Comparison of ENCODE assay signal across 20 cellular contexts in genomic region chr12:111377440-111377839, GRCh38. TPM values are rescaled to one million over a fixed set of nuclear protein-coding genes. Genes with fewer than 3 reads are reported as not detected.
DNase-seq lines count a peak whose midpoint lies in the region; ATAC-seq, FAIRE-seq and TF ChIP-seq lines count a peak whose summit lies in the region.
"Had no signal": no experiment of that assay in that cellular context is flagged by ENCODE, and none has a peak within 500 bp of the region (broad histone marks: within the 10 kb centered on the region; RNA-seq: fewer than 3 reads in every experiment).

No MANE protein-coding gene starts in this region.

- TF ChIP-seq EP300 in K562 (IDR thresholded peaks at IDR 0.05; ENCODE audit: low read length), result no peak

- no peak for TF ChIP-seq RAD21 in K562 (CRISPR knock-in tag; conservative IDR thresholded peaks at IDR 0.05 in 1 of 2, IDR thresholded peaks at IDR 0.05 in 1 of 2)

- no peaks in the 10 kb centered on the region for H3K79me2 ChIP-seq in K562 (ENCODE audit: control insufficient read depth, insufficient read depth, low read length)

- POLR2A ChIA-PET in HEK293 (lab: Yijun Ruan, JAX), result no interaction called here
- POLR2A ChIA-PET in K562 (lab: Yijun Ruan, JAX), result no interaction called here

- ATAC-seq in K562 (no peak), HG03520 (IDR thresholded peaks at IDR 0.05; ENCODE audit: unreplicated experiment) (no peak)
- ATAC-seq: A549; CD8-positive, alpha-beta T cell had no signal

- H3K36me3 ChIP-seq in HEK293 (ENCODE audit: control insufficient read depth in 2 of 2, insufficient read depth in 1 of 2, low read length in 2 of 2) (no peaks in the 10 kb centered on the region), K562 (ENCODE audit: control insufficient read depth, insufficient read depth, low read length) (no peaks in the 10 kb centered on the region)

- no peak for FAIRE-seq in K562 (lab: Jason Lieb, UNC)
- FAIRE-seq: A549, D721Med, G401.6, GM12891, GM18507 had no signal

- TF ChIP-seq CTCF in HEK293 (tag by site-specific recombination; IDR thresholded peaks at IDR 0.05) (no peak), K562 (IDR thresholded peaks at IDR 0.05 in 2 of 3, conservative IDR thresholded peaks at IDR 0.05 in 1 of 3; ENCODE audit: insufficient read depth in 2 of 3, low read depth in 1 of 3, low read length in 3 of 3) (no peak)

- peak; percentile 40 for DNase-seq in activated CD4-positive, alpha-beta T cell treated with anti-CD3 and anti-CD28 coated beads for 48 hours
- no peak for DNase-seq in activated CD4-positive, alpha-beta T cell treated with anti-CD3 and anti-CD28 coated beads for 1 hour
- DNase-seq in K562 (ENCODE audit: extremely low read depth in 1 of 4, low spot score in 3 of 4), result no peak
- DNase-seq: AML-193; Caco-2; Calu3; CD4-positive, alpha-beta T cell; CD8-positive, alpha-beta T cell; DMS79 treated with DMSO at 0.1 percent for 48 hours; GF-D8 had no signal

- no peaks in the 10 kb centered on the region for H3K9me1 ChIP-seq in K562 (ENCODE audit: control insufficient read depth, insufficient read depth, low read length)

- H2AFZ ChIP-seq in K562 (ENCODE audit: low read depth, low read length), result no peak overlapping the region

- TF ChIP-seq POLR2A in K562 (conservative IDR thresholded peaks at IDR 0.05), result no peak

- no peaks in the 10 kb centered on the region for H3K4me1 ChIP-seq in HEK293 (ENCODE audit: control insufficient read depth, insufficient read depth, low read length)
- H3K4me1 ChIP-seq in K562 (replicated peaks in 1 of 2; ENCODE audit: control insufficient read depth in 2 of 2, insufficient read depth in 2 of 2, low read length in 2 of 2), result no peaks in the 10 kb centered on the region
- H3K4me1 ChIP-seq: A549; BLaER1 treated with 17β-estradiol and CSF1 and Interleukin-3, amounts not matched to agents 10 nM and 100 nM; Caco-2 had no signal

- no TSS peak for BruUV-seq in K562 (replicated peaks; lab: Mats Ljungman, UMichigan)

- in situ Hi-C loops in K562 (cut with MboI), result no loop called here

- H3K27me3 ChIP-seq in K562 (ENCODE audit: control insufficient read depth in 2 of 2, insufficient read depth in 2 of 2, low read length in 2 of 2), result peaks cover 9 to 23% of the 10 kb centered on the region in 2 experiments
- H3K27me3 ChIP-seq: BLaER1 treated with 17β-estradiol and CSF1 and Interleukin-3, amounts not matched to agents 10 nM and 100 nM had no signal

- no peaks in the 10 kb centered on the region for H3K9me3 ChIP-seq in HEK293 (ENCODE audit: control insufficient read depth, insufficient read depth, low read depth, low read length)
- H3K9me3 ChIP-seq in K562 (replicated peaks; ENCODE audit: control insufficient read depth, insufficient read depth, low read depth, low read length), result no peaks in the 10 kb centered on the region
- H3K9me3 ChIP-seq: Caco-2 had no signal

- 36% methylated on average over 3 of the region's 3 CpGs for WGBS in K562 (ENCODE audit: insufficient coverage, low coverage, missing lambda C conversion rate)

- intact Hi-C loops in K562 (cut with micrococcal nuclease), result no loop called here

- CTCF ChIA-PET in HEK293 (lab: Yijun Ruan, JAX), result interaction anchor here (0.6 to 0.7 kb wide), 2 partner anchors 19 to 176 kb away, joined by 3 to 4 read pairs; no protein-coding TSS in a partner anchor
- CTCF ChIA-PET in K562 (lab: Yijun Ruan, JAX; ENCODE audit: low intra/inter-chr PET ratio), result no interaction called here

- H3K4me3 ChIP-seq in HEK293 (ENCODE audit: low read depth, low read length) (no peak overlapping the region), K562 (no peak overlapping the region)
- H3K4me3 ChIP-seq: A549; BLaER1 treated with 17β-estradiol and CSF1 and Interleukin-3, amounts not matched to agents 10 nM and 100 nM had no signal

- no peak overlapping the region for H3K27ac ChIP-seq in HEK293 (ENCODE audit: extremely low read depth, low read depth, low read length)
- H3K27ac ChIP-seq in K562 (ENCODE audit: extremely low read depth, low read depth, low read length), result no peak overlapping the region
- H3K27ac ChIP-seq: 22Rv1; A549; BLaER1 treated with 17β-estradiol and CSF1 and Interleukin-3, amounts not matched to agents 10 nM and 100 nM; C4-2B had no signal

- H4K20me1 ChIP-seq in K562 (replicated peaks; ENCODE audit: control insufficient read depth, insufficient read depth, low read length), result no peaks in the 10 kb centered on the region
- H4K20me1 ChIP-seq: BLaER1 treated with 17β-estradiol and CSF1 and Interleukin-3, amounts not matched to agents 10 nM and 100 nM had no signal

- no peak overlapping the region for H3K4me2 ChIP-seq in K562 (ENCODE audit: insufficient read depth, low read length)
- H3K4me2 ChIP-seq: A549; BLaER1 treated with 17β-estradiol and CSF1 and Interleukin-3, amounts not matched to agents 10 nM and 100 nM had no signal

- H3K9ac ChIP-seq in K562 (ENCODE audit: insufficient read depth in 1 of 2, low read depth in 2 of 2, low read length in 2 of 2), result no peak overlapping the region
- H3K9ac ChIP-seq: BLaER1 treated with 17β-estradiol and CSF1 and Interleukin-3, amounts not matched to agents 10 nM and 100 nM had no signal

TF ChIP-seq in HEK293, 187 proteins besides CTCF, POLR2A, EP300 and RAD21:
- TF ChIP-seq ZNF596 (tag by site-specific recombination; IDR thresholded peaks at IDR 0.05) (no peak), ZNF184 (tag by site-specific recombination; IDR thresholded peaks at IDR 0.05) (peak; percentile 99)
TF ChIP-seq in HEK293: peak in this region for 1.

TF ChIP-seq in K562, 482 proteins besides CTCF, POLR2A, EP300 and RAD21:
- peak in 1 of 2 experiments; percentile 31; a peak in 1 of 3 replicates for TF ChIP-seq CBX3 (IDR thresholded peaks at IDR 0.05; ENCODE audit: borderline replicate concordance in 1 of 2, low read length in 2 of 2)
- TF ChIP-seq PTTG1 (tag; IDR thresholded peaks at IDR 0.05; ENCODE audit: low read depth), result no peak
- TF ChIP-seq RBM25 (IDR thresholded peaks at IDR 0.05; ENCODE audit: low read depth, low read length, severe bottlenecking), result peak; percentile 39
- peak; percentile 94 for TF ChIP-seq ZNF184 (CRISPR knock-in tag; IDR thresholded peaks at IDR 0.05)

RNA-seq across cellular contexts. Expression of gene PHETA1, which starts 8.5 kb away (rescaled TPM):
- total RNA-seq in K562 (2011; cell fraction: chromatin; rRNA removed; ENCODE audit: low replicate concordance), result 4.2 and 14.8 TPM in 2 replicates
- 14.1 and 15.7 TPM in 2 replicates for total RNA-seq in K562 (2011; cell fraction: nucleolus; rRNA removed)
- total RNA-seq in K562 (2011; cell fraction: nucleoplasm; rRNA removed), result 6.2 and 8.2 TPM in 2 replicates
- total RNA-seq in K562 (2014; rRNA removed), result 6.2 and 8.0 TPM in 2 replicates
- 1.3 and 1.5 TPM in 2 replicates for total RNA-seq in K562 (2014; rRNA removed; fragmentation: Illumina TruSeq; extraction: Trizol)
- total RNA-seq in K562 (2015; rRNA removed; fragmentation: Illumina TruSeq; extraction: Trizol), result 3.0 and 3.5 TPM in 2 replicates
- total RNA-seq in K562 (2021), result 8.9 and 12.4 TPM in 2 replicates
- 2.2 and 2.5 TPM in 2 replicates for polyA plus RNA-seq in K562 (2011; rRNA removed)
- 2.8 and 8.2 TPM in 2 replicates for polyA plus RNA-seq in K562 (2011; cell fraction: cytosol; rRNA removed)
- 6.7 and 12.1 TPM in 2 replicates for polyA plus RNA-seq in K562 (2011; cell fraction: nucleus; rRNA removed)
- polyA plus RNA-seq in K562 (2012), result 6.0 and 7.5 TPM in 2 replicates
- polyA plus RNA-seq in K562 (2014; fragmentation: Illumina TruSeq; extraction: Trizol), result 3.4 and 5.7 TPM in 2 replicates
- polyA plus RNA-seq in K562 (2014; fragmentation: Nextera tagmentation; extraction: Ambion mirVana), result under 1 TPM; 0.03 to 0.17 TPM
- 6.9 and 7.2 TPM in 2 replicates for polyA plus RNA-seq in K562 (2014; rRNA removed)
- 0.84 and 1.5 TPM in 2 replicates for polyA minus RNA-seq in K562 (2011; rRNA and poly(A)+ RNA removed)
- 2.2 and 4.1 TPM in 2 replicates for polyA minus RNA-seq in K562 (2011; cell fraction: cytosol; rRNA and poly(A)+ RNA removed)
- 3.6 and 4.3 TPM in 2 replicates for polyA minus RNA-seq in K562 (2011; cell fraction: nucleus; rRNA and poly(A)+ RNA removed)

RNA-seq across cellular contexts. Expression of gene SH2B3, which starts 28.3 kb away (rescaled TPM):
- 50.2 and 69.6 TPM in 2 replicates for total RNA-seq in K562 (2011; cell fraction: chromatin; rRNA removed; ENCODE audit: low replicate concordance)
- 38.4 and 40.4 TPM in 2 replicates for total RNA-seq in K562 (2011; cell fraction: nucleolus; rRNA removed)
- total RNA-seq in K562 (2011; cell fraction: nucleoplasm; rRNA removed), result 52.1 and 86.9 TPM in 2 replicates
- total RNA-seq in K562 (2014; rRNA removed), result 46.7 and 52.0 TPM in 2 replicates
- total RNA-seq in K562 (2014; rRNA removed; fragmentation: Illumina TruSeq; extraction: Trizol), result 37.4 and 46.7 TPM in 2 replicates
- total RNA-seq in K562 (2015; rRNA removed; fragmentation: Illumina TruSeq; extraction: Trizol), result 22.9 and 23.4 TPM in 2 replicates
- total RNA-seq in K562 (2021), result 63.8 and 75.3 TPM in 2 replicates
- 28.2 and 32.5 TPM in 2 replicates for polyA plus RNA-seq in K562 (2011; rRNA removed)
- polyA plus RNA-seq in K562 (2011; cell fraction: cytosol; rRNA removed), result 33.3 and 57.9 TPM in 2 replicates
- 25.5 and 39.5 TPM in 2 replicates for polyA plus RNA-seq in K562 (2011; cell fraction: nucleus; rRNA removed)
- 29.2 and 33.2 TPM in 2 replicates for polyA plus RNA-seq in K562 (2012)
- polyA plus RNA-seq in K562 (2014; fragmentation: Illumina TruSeq; extraction: Trizol), result 59.9 and 64.4 TPM in 2 replicates
- polyA plus RNA-seq in K562 (2014; fragmentation: Nextera tagmentation; extraction: Ambion mirVana), result 10 to 100 TPM; 10.8 to 14.3 TPM
- 38.6 and 41.3 TPM in 2 replicates for polyA plus RNA-seq in K562 (2014; rRNA removed)
- polyA minus RNA-seq in K562 (2011; rRNA and poly(A)+ RNA removed), result 22.2 and 28.8 TPM in 2 replicates
- polyA minus RNA-seq in K562 (2011; cell fraction: cytosol; rRNA and poly(A)+ RNA removed), result 40.8 and 46.0 TPM in 2 replicates
- 10.2 and 14.4 TPM in 2 replicates for polyA minus RNA-seq in K562 (2011; cell fraction: nucleus; rRNA and poly(A)+ RNA removed)
